8 cellular contexts compared by ENCODE assay signal in genomic region chr19:4403005-4403761, GRCh38. TPM values are rescaled to one million over a fixed set of nuclear protein-coding genes. Genes with fewer than 3 reads are reported as not detected.
A peak's percentile ranks its signal among the peaks of the same experiment; 100 is the strongest.
DNase-seq lines count a peak whose midpoint lies in the region; ATAC-seq and TF ChIP-seq lines count a peak whose summit lies in the region.

No MANE protein-coding gene starts in this region.

- peaks cover 58% of the 10 kb centered on the region for H3K4me1 Mint-ChIP-seq in activated CD4-positive, alpha-beta T cell treated with anti-CD3 and anti-CD28 coated beads, Interleukin-2, amount 10 ng/mL, durations not matched to agents 7 days and 5 days
- peaks cover 50% of the 10 kb centered on the region for H3K4me1 Mint-ChIP-seq in activated CD4-positive, alpha-beta memory T cell treated with anti-CD3 and anti-CD28 coated beads for 36 hours (ENCODE audit: low read depth)
- peaks cover 45 to 60% of the 10 kb centered on the region in 2 donors for H3K4me1 Mint-ChIP-seq in immature natural killer cell

- POLR2A ChIA-PET in activated CD4-positive, alpha-beta T cell treated with anti-CD3 and anti-CD28 coated beads, Interleukin-2, amount 10 ng/mL, durations not matched to agents 7 days and 5 days (lab: Charles Lee) = no interaction called here
- POLR2A ChIA-PET in activated CD4-positive, alpha-beta memory T cell treated with anti-CD3 and anti-CD28 coated beads for 36 hours (lab: Charles Lee) = interaction anchor here (0.6 to 1.8 kb wide), 3 partner anchors 24 to 60 kb away, joined by 3 to 13 read pairs (median 5); partner anchors contain the start of gene MPND

- CTCF ChIA-PET in activated CD4-positive, alpha-beta T cell treated with anti-CD3 and anti-CD28 coated beads, Interleukin-2, amount 10 ng/mL, durations not matched to agents 7 days and 5 days (lab: Charles Lee) = interaction anchor here (1.0 to 3.3 kb wide), 2 partner anchors 10 to 33 kb away, joined by 3 to 52 read pairs; no protein-coding TSS in a partner anchor
- CTCF ChIA-PET in activated CD4-positive, alpha-beta memory T cell treated with anti-CD3 and anti-CD28 coated beads for 36 hours (lab: Charles Lee) = interaction anchor here (1.7 to 3.2 kb wide), 2 partner anchors 33 to 60 kb away, joined by 14 to 52 read pairs; partner anchors contain the start of gene MPND

- peak overlapping the region; percentile 69 to 81 for H3K4me3 ChIP-seq in testis

- H3K36me3 ChIP-seq in testis (ENCODE audit: low read depth, missing control alignments) = no peaks in the 10 kb centered on the region

- no peak for ATAC-seq in GM18909 (IDR thresholded peaks at IDR 0.05; ENCODE audit: poor library complexity, unreplicated experiment)

- H3K27ac Mint-ChIP-seq in activated CD4-positive, alpha-beta T cell treated with anti-CD3 and anti-CD28 coated beads, Interleukin-2, amount 10 ng/mL, durations not matched to agents 7 days and 5 days = peak overlapping the region; percentile 95
- peak overlapping the region; percentile 80 for H3K27ac Mint-ChIP-seq in activated CD4-positive, alpha-beta memory T cell treated with anti-CD3 and anti-CD28 coated beads for 36 hours
- peak overlapping the region; percentile 79 to 99 (median 86) for H3K27ac Mint-ChIP-seq in immature natural killer cell

- peaks cover 22% of the 10 kb centered on the region for H3K4me1 ChIP-seq in testis

- no peak for TF ChIP-seq CTCF in testis (IDR thresholded peaks at IDR 0.05)

- H3K27me3 Mint-ChIP-seq in activated CD4-positive, alpha-beta T cell treated with anti-CD3 and anti-CD28 coated beads, Interleukin-2, amount 10 ng/mL, durations not matched to agents 7 days and 5 days = no peaks in the 10 kb centered on the region
- H3K27me3 Mint-ChIP-seq in activated CD4-positive, alpha-beta memory T cell treated with anti-CD3 and anti-CD28 coated beads for 36 hours = no peaks in the 10 kb centered on the region
- H3K27me3 Mint-ChIP-seq in immature natural killer cell (ENCODE audit: low read depth in 3 of 3) = peaks cover 10 to 13% (median 12%) of the 10 kb centered on the region in 3 donors

- H3K4me3 Mint-ChIP-seq in activated CD4-positive, alpha-beta T cell treated with anti-CD3 and anti-CD28 coated beads, Interleukin-2, amount 10 ng/mL, durations not matched to agents 7 days and 5 days = peak overlapping the region; percentile 96
- H3K4me3 Mint-ChIP-seq in activated CD4-positive, alpha-beta memory T cell treated with anti-CD3 and anti-CD28 coated beads for 36 hours = peak overlapping the region; percentile 96
- H3K4me3 Mint-ChIP-seq in immature natural killer cell = peak overlapping the region; percentile 81 to 88 (median 83)

- no peaks in the 10 kb centered on the region for H3K9me3 Mint-ChIP-seq in activated CD4-positive, alpha-beta T cell treated with anti-CD3 and anti-CD28 coated beads, Interleukin-2, amount 10 ng/mL, durations not matched to agents 7 days and 5 days
- no peaks in the 10 kb centered on the region for H3K9me3 Mint-ChIP-seq in activated CD4-positive, alpha-beta memory T cell treated with anti-CD3 and anti-CD28 coated beads for 36 hours
- H3K9me3 Mint-ChIP-seq in immature natural killer cell = no peaks in the 10 kb centered on the region

- H3K9me3 ChIP-seq in testis = no peaks in the 10 kb centered on the region

- intact Hi-C loops in activated CD4-positive, alpha-beta memory T cell treated with anti-CD3 and anti-CD28 coated beads for 36 hours (cut with micrococcal nuclease) = loop anchor here (5.0 kb wide), 2 partner anchors 319 to 336 kb away; partner anchors contain the start of genes DPP9 and ZBTB7A
- intact Hi-C loops in testis (cut with DNase I; ENCODE audit: low total_unique reads) = loop anchor here (10.0 kb wide), 1 partner anchor 52 kb away; the partner anchor contains the start of gene UBXN6

- WGBS in testis, 2 donors = 9% methylated on average over 29 to 32 of the region's 32 CpGs

- H3K27me3 ChIP-seq in testis = no peaks in the 10 kb centered on the region

- TF ChIP-seq POLR2A in testis (IDR thresholded peaks at IDR 0.05) = no peak

- DNase-seq in activated CD4-positive, alpha-beta T cell treated with anti-CD3 and anti-CD28 coated beads, Interleukin-2, amount 10 ng/mL, durations not matched to agents 7 days and 5 days = peak; percentile 28
- no peak for DNase-seq in activated CD4-positive, alpha-beta T cell treated with anti-CD3 and anti-CD28 coated beads for 1 hour
- DNase-seq in activated CD4-positive, alpha-beta memory T cell treated with anti-CD3 and anti-CD28 coated beads for 36 hours = no peak
- no peak for DNase-seq in immature natural killer cell
- DNase-seq in testis = no peak
- no peak for DNase-seq in effector CD8-positive, alpha-beta T cell (lab: John Stamatoyannopoulos, UW)
- no peak for DNase-seq in effector CD4-positive, alpha-beta T cell

- peak overlapping the region; percentile 16 to 75 for H3K27ac ChIP-seq in testis

- H3K36me3 Mint-ChIP-seq in activated CD4-positive, alpha-beta T cell treated with anti-CD3 and anti-CD28 coated beads, Interleukin-2, amount 10 ng/mL, durations not matched to agents 7 days and 5 days (ENCODE audit: low read depth) = peaks cover 35% of the 10 kb centered on the region
- H3K36me3 Mint-ChIP-seq in activated CD4-positive, alpha-beta memory T cell treated with anti-CD3 and anti-CD28 coated beads for 36 hours = peaks cover 25% of the 10 kb centered on the region
- H3K36me3 Mint-ChIP-seq in immature natural killer cell = no peaks in the 10 kb centered on the region

RNA-seq across cellular contexts. Expression of gene CHAF1A, which starts 0.7 kb away (rescaled TPM):
- 10 to 100 TPM; 77.1 to 83.7 TPM for total RNA-seq in activated CD4-positive, alpha-beta T cell treated with anti-CD3 and anti-CD28 coated beads, Interleukin-2, amount 10 ng/mL, durations not matched to agents 7 days and 5 days
- total RNA-seq in activated CD4-positive, alpha-beta memory T cell treated with anti-CD3 and anti-CD28 coated beads for 36 hours = 10 to 100 TPM; 61.6 to 63.5 TPM
- polyA plus RNA-seq in immature natural killer cell = 1 to 10 TPM; 1.5 to 8.5 (median 2.9) TPM
- total RNA-seq in testis = 10 to 100 TPM; 28.6 to 37.7 TPM
- 24.1 TPM for polyA plus RNA-seq in testis (ENCODE audit: insufficient read depth, low read depth, low replicate concordance)

RNA-seq across cellular contexts. Expression of gene SH3GL1, which starts 2.8 kb away (rescaled TPM):
- 10 to 100 TPM; 67.7 to 68.2 TPM for total RNA-seq in activated CD4-positive, alpha-beta T cell treated with anti-CD3 and anti-CD28 coated beads, Interleukin-2, amount 10 ng/mL, durations not matched to agents 7 days and 5 days
- total RNA-seq in activated CD4-positive, alpha-beta memory T cell treated with anti-CD3 and anti-CD28 coated beads for 36 hours = 10 to 100 TPM; 38.1 to 42.0 TPM
- 10 to 100 TPM; 13.8 to 24.6 (median 18.4) TPM for polyA plus RNA-seq in immature natural killer cell
- total RNA-seq in testis = 10 to 100 TPM; 41.6 to 53.4 TPM
- 47.3 TPM for polyA plus RNA-seq in testis (ENCODE audit: insufficient read depth, low read depth, low replicate concordance)

RNA-seq across cellular contexts. Expression of gene UBXN6, which starts 54.4 kb away (rescaled TPM):
- 10 to 100 TPM; 36.2 to 44.6 TPM for total RNA-seq in activated CD4-positive, alpha-beta T cell treated with anti-CD3 and anti-CD28 coated beads, Interleukin-2, amount 10 ng/mL, durations not matched to agents 7 days and 5 days
- 10 to 100 TPM; 36.2 to 37.1 TPM for total RNA-seq in activated CD4-positive, alpha-beta memory T cell treated with anti-CD3 and anti-CD28 coated beads for 36 hours
- 1 to 10 TPM; 4.7 to 8.3 (median 6.3) TPM for polyA plus RNA-seq in immature natural killer cell
- total RNA-seq in testis = 100 to 1,000 TPM; 293 to 319 TPM
- 336 TPM for polyA plus RNA-seq in testis (ENCODE audit: insufficient read depth, low read depth, low replicate concordance)

RNA-seq across cellular contexts. Expression of gene MPND, which starts 59.8 kb away (rescaled TPM):
- 10 to 100 TPM; 21.2 to 28.1 TPM for total RNA-seq in activated CD4-positive, alpha-beta T cell treated with anti-CD3 and anti-CD28 coated beads, Interleukin-2, amount 10 ng/mL, durations not matched to agents 7 days and 5 days
- 10 to 100 TPM; 19.6 to 22.6 TPM for total RNA-seq in activated CD4-positive, alpha-beta memory T cell treated with anti-CD3 and anti-CD28 coated beads for 36 hours
- polyA plus RNA-seq in immature natural killer cell (10 to 100 TPM in 2 of 3 donors, 1 to 10 TPM in 1; 9.0 to 13.4 (median 11.3) TPM), testis (ENCODE audit: insufficient read depth, low read depth, low replicate concordance) (14.3 TPM)
- 10 to 100 TPM in 1 of 2 donors, 1 to 10 TPM in 1; 9.1 to 13.3 TPM for total RNA-seq in testis

Comparison
In these comparisons a context has a peak if more than half of its experiments do, and no peak if none do; other contexts are left out.
1. RNA of gene UBXN6, which starts 54.4 kb away (total RNA-seq): 293 to 319 TPM in testis; 36.2 to 44.6 TPM in activated CD4-positive, alpha-beta T cell treated with anti-CD3 and anti-CD28 coated beads, Interleukin-2, amount 10 ng/mL, durations not matched to agents 7 days and 5 days and 36.2 to 37.1 TPM in activated CD4-positive, alpha-beta memory T cell treated with anti-CD3 and anti-CD28 coated beads for 36 hours; every median in the first group is over 4 times any median in the second.
2. Peak in every context shown above with its lines, with median percentiles within 50 percentile points of each other: H3K27ac Mint-ChIP-seq and H3K4me3 Mint-ChIP-seq.